In the genomic region with DNA sequence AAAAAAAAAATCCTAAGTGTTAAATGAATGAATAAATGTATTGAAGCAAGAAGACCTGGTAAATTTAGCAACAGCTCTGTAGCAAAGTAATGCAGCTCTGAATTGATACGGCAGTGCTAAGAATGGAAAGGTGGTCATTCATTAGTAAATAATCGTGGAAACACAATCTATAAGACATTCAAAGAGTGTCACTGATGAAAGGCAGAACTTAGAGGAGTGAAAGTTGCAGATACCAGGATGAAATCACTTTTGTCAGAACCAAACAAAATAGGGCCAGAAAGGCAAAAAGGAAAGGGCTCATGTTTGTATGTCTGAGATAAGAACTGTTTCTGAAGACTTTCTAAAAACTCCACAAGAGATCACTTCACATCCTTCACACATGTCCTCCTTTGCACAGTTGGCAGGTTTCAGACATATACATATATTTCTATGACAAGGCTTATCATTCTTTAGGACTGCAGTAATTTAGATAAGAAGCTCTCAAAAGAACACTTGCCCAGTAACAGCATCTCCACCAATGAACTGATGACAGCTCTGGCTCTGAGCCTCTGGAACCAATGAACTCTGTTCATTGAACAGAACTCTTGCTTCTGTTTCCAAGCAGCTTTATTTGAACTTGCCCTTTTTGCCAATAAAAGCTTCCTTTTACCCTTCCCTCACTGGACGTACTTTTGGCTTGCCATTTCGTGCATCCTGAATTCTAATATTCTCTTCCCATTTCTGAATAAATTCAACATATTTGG, we compare ENCODE assay signal across 9 cellular contexts. TPM values are rescaled to one million over a fixed set of nuclear protein-coding genes. Genes with fewer than 3 reads are reported as not detected.
DNase-seq lines count a peak whose midpoint lies in the region; ATAC-seq, FAIRE-seq and TF ChIP-seq lines count a peak whose summit lies in the region.
"Had no signal": no experiment of that assay in that cellular context is flagged by ENCODE, and none has a peak within 500 bp of the region (broad histone marks: within the 10 kb centered on the region; RNA-seq: fewer than 3 reads in every experiment).

No MANE protein-coding gene starts in this region.

- ATAC-seq in HG02885 (IDR thresholded peaks at IDR 0.05; ENCODE audit: poor library complexity, unreplicated experiment) = peak; percentile 34
- ATAC-seq: activated naive CD8-positive, alpha-beta T cell treated with anti-CD3 and anti-CD28 coated beads, Interleukin-2, amount 50 U/mL, for 24 hours had no signal

- DNase-seq in GM03348 (ENCODE audit: low spot score) (peak; percentile 16), bronchial epithelial cell (ENCODE audit: low read depth) (peak; percentile 43), NCI-H774 (lab: John Stamatoyannopoulos, UW) (no peak), NCI-H510A (lab: John Stamatoyannopoulos, UW) (no peak), NCI-H2171 (lab: John Stamatoyannopoulos, UW) (no peak)
- no peak for DNase-seq in stimulated activated CD4-positive, alpha-beta T cell treated with anti-CD3 and anti-CD28 coated beads, Interleukin-12 subunit alpha, Interleukin-12 subunit beta, amount 100 ng/mL, for 4 hours
- DNase-seq: activated naive CD8-positive, alpha-beta T cell treated with anti-CD3 and anti-CD28 coated beads, Interleukin-2, amount 50 U/mL, for 24 hours had no signal

- no peaks in the 10 kb centered on the region for H3K27me3 ChIP-seq in bronchial epithelial cell (ENCODE audit: control insufficient read depth, insufficient read depth, low read length)

- H3K36me3 ChIP-seq in bronchial epithelial cell (ENCODE audit: control insufficient read depth, insufficient read depth, low read length) (no peaks in the 10 kb centered on the region), mesodermal cell (ENCODE audit: control insufficient read depth, insufficient read depth, low read length) (no peaks in the 10 kb centered on the region)

- TF ChIP-seq CTCF in bronchial epithelial cell (IDR thresholded peaks at IDR 0.05; ENCODE audit: insufficient read depth, low read length, severe bottlenecking) = no peak

- H3K9me3 ChIP-seq in mesodermal cell (ENCODE audit: control insufficient read depth, low read length) = no peaks in the 10 kb centered on the region

- peak overlapping the region; percentile 12 for H3K27ac ChIP-seq in mesodermal cell (ENCODE audit: low read depth, low read length, severe bottlenecking)

- peaks cover 4% of the 10 kb centered on the region for H3K4me1 ChIP-seq in mesodermal cell (ENCODE audit: control insufficient read depth, insufficient read depth, low read length, poor library complexity, severe bottlenecking)

- WGBS in mesodermal cell (ENCODE audit: insufficient coverage in 2 of 2), 2 experiments = 85 to 100% methylated on average over 2 to 3 of the region's 4 CpGs

- H3K4me3 ChIP-seq in bronchial epithelial cell (ENCODE audit: low read depth, low read length) (no peak overlapping the region), mesodermal cell (ENCODE audit: extremely low read depth, insufficient read depth, low read length, poor library complexity, severe bottlenecking) (no peak overlapping the region)

- FAIRE-seq in bronchial epithelial cell (lab: Jason Lieb, UNC) = no peak

RNA-seq across cellular contexts. Expression of a gene that starts 4.2 kb away (rescaled TPM):
- 7.1 and 12.3 TPM in 2 replicates for total RNA-seq in bronchial epithelial cell
- 21.4 TPM for polyA plus RNA-seq in mesodermal cell (2013, experiment 1 of 2)
- 23.6 TPM for polyA plus RNA-seq in mesodermal cell (2013, experiment 2 of 2)

RNA-seq across cellular contexts. Expression of a gene that starts 8.3 kb away (rescaled TPM):
- total RNA-seq in bronchial epithelial cell = 1,155 and 1,758 TPM in 2 replicates
- polyA plus RNA-seq in mesodermal cell (2013, experiment 1 of 2) = 3,950 TPM
- 4,034 TPM for polyA plus RNA-seq in mesodermal cell (2013, experiment 2 of 2)

RNA-seq across cellular contexts. Expression of a gene that starts 25.9 kb away (rescaled TPM):
- total RNA-seq in bronchial epithelial cell = 337 and 345 TPM in 2 replicates
- 213 TPM for polyA plus RNA-seq in mesodermal cell (2013, experiment 1 of 2)
- polyA plus RNA-seq in mesodermal cell (2013, experiment 2 of 2) = 217 TPM

RNA-seq across cellular contexts. Expression of a gene that starts 26.1 kb away (rescaled TPM):
- total RNA-seq in bronchial epithelial cell = 32.5 and 45.0 TPM in 2 replicates
- polyA plus RNA-seq in mesodermal cell (2013, experiment 1 of 2) = 24.0 TPM
- 25.4 TPM for polyA plus RNA-seq in mesodermal cell (2013, experiment 2 of 2)

RNA-seq across cellular contexts. Expression of a gene that starts 40.5 kb away (rescaled TPM):
- 8.3 and 10.8 TPM in 2 replicates for total RNA-seq in bronchial epithelial cell
- polyA plus RNA-seq in mesodermal cell (2013, experiment 1 of 2) = 16.1 TPM
- 17.4 TPM for polyA plus RNA-seq in mesodermal cell (2013, experiment 2 of 2)

Comparison
In these comparisons a context has a peak if more than half of its experiments do, and no peak if none do; other contexts are left out.
1. DNase-seq: peak in GM03348 (single experiment) and bronchial epithelial cell (single experiment); none in NCI-H774 (single experiment), stimulated activated CD4-positive, alpha-beta T cell treated with anti-CD3 and anti-CD28 coated beads, Interleukin-12 subunit alpha, Interleukin-12 subunit beta, amount 100 ng/mL, for 4 hours (single experiment), NCI-H510A (single experiment) and NCI-H2171 (single experiment).